Comparison of ENCODE assay signal across 1 cellular context in the genomic region with DNA sequence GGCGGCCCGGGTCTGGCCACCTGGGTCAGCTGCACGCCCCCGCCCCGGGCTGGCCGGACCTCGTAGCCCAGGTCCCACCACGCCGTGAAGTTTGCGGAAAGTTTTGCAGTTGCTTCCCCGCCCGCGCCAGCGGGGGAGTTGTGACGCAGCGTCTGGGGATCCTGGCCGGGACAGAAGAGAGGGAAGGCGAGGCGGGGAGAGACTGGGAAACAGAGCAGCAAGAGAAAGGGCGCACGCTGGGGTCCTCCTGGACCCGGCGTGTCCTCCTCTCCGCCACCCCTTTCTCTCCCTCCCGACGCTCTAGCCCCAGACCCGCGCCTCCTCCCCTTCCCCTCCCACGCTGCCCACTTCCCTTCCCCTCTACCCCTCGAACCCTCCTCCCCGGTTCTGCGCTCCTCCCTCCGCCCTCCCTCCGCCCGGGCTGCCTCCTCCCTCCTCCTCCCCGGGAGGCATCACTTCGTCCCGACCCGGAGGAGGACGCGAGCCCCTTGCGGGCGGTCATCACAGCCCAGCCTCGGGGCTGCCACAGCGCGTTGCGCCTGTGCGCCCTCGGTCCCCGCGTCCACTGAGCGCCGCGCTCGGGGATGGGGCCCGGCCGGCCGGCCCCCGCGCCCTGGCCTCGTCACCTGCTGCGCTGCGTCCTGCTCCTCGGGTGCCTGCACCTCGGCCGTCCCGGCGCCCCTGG.
TF ChIP-seq lines count a peak whose summit lies in the region.

A gene with protein sequence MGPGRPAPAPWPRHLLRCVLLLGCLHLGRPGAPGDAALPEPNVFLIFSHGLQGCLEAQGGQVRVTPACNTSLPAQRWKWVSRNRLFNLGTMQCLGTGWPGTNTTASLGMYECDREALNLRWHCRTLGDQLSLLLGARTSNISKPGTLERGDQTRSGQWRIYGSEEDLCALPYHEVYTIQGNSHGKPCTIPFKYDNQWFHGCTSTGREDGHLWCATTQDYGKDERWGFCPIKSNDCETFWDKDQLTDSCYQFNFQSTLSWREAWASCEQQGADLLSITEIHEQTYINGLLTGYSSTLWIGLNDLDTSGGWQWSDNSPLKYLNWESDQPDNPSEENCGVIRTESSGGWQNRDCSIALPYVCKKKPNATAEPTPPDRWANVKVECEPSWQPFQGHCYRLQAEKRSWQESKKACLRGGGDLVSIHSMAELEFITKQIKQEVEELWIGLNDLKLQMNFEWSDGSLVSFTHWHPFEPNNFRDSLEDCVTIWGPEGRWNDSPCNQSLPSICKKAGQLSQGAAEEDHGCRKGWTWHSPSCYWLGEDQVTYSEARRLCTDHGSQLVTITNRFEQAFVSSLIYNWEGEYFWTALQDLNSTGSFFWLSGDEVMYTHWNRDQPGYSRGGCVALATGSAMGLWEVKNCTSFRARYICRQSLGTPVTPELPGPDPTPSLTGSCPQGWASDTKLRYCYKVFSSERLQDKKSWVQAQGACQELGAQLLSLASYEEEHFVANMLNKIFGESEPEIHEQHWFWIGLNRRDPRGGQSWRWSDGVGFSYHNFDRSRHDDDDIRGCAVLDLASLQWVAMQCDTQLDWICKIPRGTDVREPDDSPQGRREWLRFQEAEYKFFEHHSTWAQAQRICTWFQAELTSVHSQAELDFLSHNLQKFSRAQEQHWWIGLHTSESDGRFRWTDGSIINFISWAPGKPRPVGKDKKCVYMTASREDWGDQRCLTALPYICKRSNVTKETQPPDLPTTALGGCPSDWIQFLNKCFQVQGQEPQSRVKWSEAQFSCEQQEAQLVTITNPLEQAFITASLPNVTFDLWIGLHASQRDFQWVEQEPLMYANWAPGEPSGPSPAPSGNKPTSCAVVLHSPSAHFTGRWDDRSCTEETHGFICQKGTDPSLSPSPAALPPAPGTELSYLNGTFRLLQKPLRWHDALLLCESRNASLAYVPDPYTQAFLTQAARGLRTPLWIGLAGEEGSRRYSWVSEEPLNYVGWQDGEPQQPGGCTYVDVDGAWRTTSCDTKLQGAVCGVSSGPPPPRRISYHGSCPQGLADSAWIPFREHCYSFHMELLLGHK (N-terminal part only) (plus strand): TSS at position 452 of the 685 bp plus-strand sequence. CDS start 133 bp downstream, at position 585.

TF ChIP-seq in K562, 482 proteins besides CTCF, POLR2A, EP300 and RAD21 (continued from another document):
- TF ChIP-seq NONO (IDR thresholded peaks at IDR 0.05; ENCODE audit: low read depth in 2 of 2, low read length in 1 of 2) (no peak), ZNF253 (CRISPR knock-in tag; conservative IDR thresholded peaks at IDR 0.05) (no peak), CXXC5 (CRISPR knock-in tag; IDR thresholded peaks at IDR 0.05) (peak; percentile 27; the same call in 1 of the 2 replicates), NEUROD1 (IDR thresholded peaks at IDR 0.05; ENCODE audit: borderline replicate concordance, low read depth, low read length, partially characterized antibody) (no peak), U2AF2 (optimal IDR thresholded peaks at IDR 0.05; ENCODE audit: low read depth, low read length) (no peak), MEF2A (IDR thresholded peaks at IDR 0.05; ENCODE audit: control insufficient read depth, low read depth, low read length) (no peak), ZBED1 (IDR thresholded peaks at IDR 0.05) (no peak), RBM14 (IDR thresholded peaks at IDR 0.05; ENCODE audit: borderline replicate concordance, insufficient read depth, low read depth, low read length) (0 out of 2 replicates have a peak, but pooled peaks have one; percentile 17)
